Comparison of ENCODE assay signal across 25 cellular contexts in the genomic region with DNA sequence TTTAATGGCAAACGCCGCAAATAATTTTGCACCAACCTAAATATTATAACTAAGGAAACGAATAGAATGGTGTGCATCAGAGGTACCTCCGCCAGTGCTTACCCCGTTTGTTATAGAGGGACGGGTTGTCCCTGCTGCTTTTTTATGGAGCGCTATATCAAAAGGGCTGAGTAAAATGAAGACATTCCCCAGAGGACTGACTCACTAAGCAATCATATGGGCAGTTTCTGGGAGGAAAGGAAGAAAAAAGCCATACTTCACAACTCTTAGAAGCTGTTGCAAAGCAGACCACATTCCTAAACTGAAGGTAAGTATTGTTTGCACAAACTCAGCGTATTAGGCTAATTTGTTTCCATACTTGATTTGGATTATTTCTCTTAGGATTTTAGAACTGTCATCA. TPM values are rescaled to one million over a fixed set of nuclear protein-coding genes. Genes with fewer than 3 reads are reported as not detected.
DNase-seq lines count a peak whose midpoint lies in the region; ATAC-seq, FAIRE-seq and TF ChIP-seq lines count a peak whose summit lies in the region.
"Had no signal": no experiment of that assay in that cellular context is flagged by ENCODE, and none has a peak within 500 bp of the region (broad histone marks: within the 10 kb centered on the region; RNA-seq: fewer than 3 reads in every experiment).

No MANE protein-coding gene starts in this region.

- no peaks in the 10 kb centered on the region for H3K9me2 ChIP-seq in hepatocyte (replicated peaks; ENCODE audit: insufficient read depth)

- TF ChIP-seq EP300 in stomach (IDR thresholded peaks at IDR 0.05) = no peak

- H3K4me2 ChIP-seq in astrocyte (ENCODE audit: low read length) = no peak overlapping the region
- H3K4me2 ChIP-seq in hepatocyte = no peak overlapping the region

- H3K36me3 Mint-ChIP-seq in astrocyte (ENCODE audit: low read depth, unreplicated experiment) = no peaks in the 10 kb centered on the region
- H3K36me3 Mint-ChIP-seq: memory B cell had no signal

- peak overlapping the region; percentile 34 for H3K27ac Mint-ChIP-seq in astrocyte (ENCODE audit: unreplicated experiment)
- H3K27ac Mint-ChIP-seq: activated T-cell treated with anti-CD3 and anti-CD28 coated beads, Interleukin-2, amount 50 U/mL, for 24 hours; memory B cell; naive B cell had no signal

- TF ChIP-seq CTCF in astrocyte (IDR thresholded peaks at IDR 0.05; ENCODE audit: insufficient read depth, low read depth, low read length) = no peak
- no peak for TF ChIP-seq CTCF in hepatocyte (IDR thresholded peaks at IDR 0.05; ENCODE audit: poor library complexity)
- TF ChIP-seq CTCF in stomach (IDR thresholded peaks at IDR 0.05) = no peak

- no peak for FAIRE-seq in astrocyte (lab: Jason Lieb, UNC)
- FAIRE-seq: D721Med, H54 had no signal

- H3K9ac ChIP-seq in astrocyte (ENCODE audit: low read length) = no peak overlapping the region

- DNase-seq in A172 (ENCODE audit: low spot score) (peak; percentile 57), HT1080 (ENCODE audit: low read depth) (peak; percentile 54), astrocyte (ENCODE audit: low read depth) (peak; percentile 36), hepatocyte (ENCODE audit: low spot score) (peak; percentile 30), stomach (no peak)
- DNase-seq in stimulated activated CD4-positive, alpha-beta T cell treated with anti-CD3 and anti-CD28 coated beads, Interleukin-2, amount 100 ng/mL, for 48 hours = no peak
- DNase-seq: activated CD8-positive, alpha-beta memory T cell treated with anti-CD3 and anti-CD28 coated beads for 24 hours; activated T-cell treated with anti-CD3 and anti-CD28 coated beads, Interleukin-2, amount 50 U/mL, for 24 hours; adrenal gland; central memory CD4-positive, alpha-beta T cell; KBM-7; naive B cell; NCI-H187; NCI-H748 treated with DMSO at 0.1 percent for 48 hours; occipital lobe; stimulated activated CD4-positive, alpha-beta T cell treated with anti-CD3 and anti-CD28 coated beads, Interleukin-4, amount 100 ng/mL, for 4 hours; stimulated activated naive CD8-positive, alpha-beta T cell treated with anti-CD3 and anti-CD28 coated beads, Interleukin-15, amount 100 ng/mL, for 72 hours; transverse colon had no signal

- H3K79me2 ChIP-seq in astrocyte (ENCODE audit: insufficient read depth, low read length) (no peaks in the 10 kb centered on the region), hepatocyte (no peaks in the 10 kb centered on the region)

- H3K27me3 Mint-ChIP-seq in astrocyte (ENCODE audit: low read depth, unreplicated experiment) = peaks cover 12% of the 10 kb centered on the region

- H2AFZ ChIP-seq in astrocyte (ENCODE audit: low read depth, low read length) (no peak overlapping the region), hepatocyte (no peak overlapping the region)

- H3K9me3 ChIP-seq in astrocyte (ENCODE audit: insufficient read depth, low read depth, low read length) = no peaks in the 10 kb centered on the region
- H3K9me3 ChIP-seq in hepatocyte (ENCODE audit: low read depth) = no peaks in the 10 kb centered on the region
- H3K9me3 ChIP-seq in stomach = peaks cover 0 to 15% (median 4%) of the 10 kb centered on the region in 4 donors
- H3K9me3 ChIP-seq: adrenal gland, gastroesophageal sphincter, transverse colon had no signal

- H3K27ac ChIP-seq in astrocyte (ENCODE audit: low read depth, low read length) (no peak overlapping the region), hepatocyte (no peak overlapping the region), stomach (no peak overlapping the region)
- H3K27ac ChIP-seq: adrenal gland, C4-2B, gastroesophageal sphincter, transverse colon had no signal

- intact Hi-C loops in stomach (cut with DNase I; ENCODE audit: low total_unique reads) = no loop called here

- H3K4me3 ChIP-seq in astrocyte (ENCODE audit: insufficient read depth, low read depth, low read length) = no peak overlapping the region
- H3K4me3 ChIP-seq in hepatocyte = no peak overlapping the region
- H3K4me3 ChIP-seq in stomach = no peak overlapping the region
- H3K4me3 ChIP-seq: adrenal gland, gastroesophageal sphincter, transverse colon had no signal

- no peak overlapping the region for H3K4me3 Mint-ChIP-seq in astrocyte (ENCODE audit: unreplicated experiment)
- H3K4me3 Mint-ChIP-seq: activated T-cell treated with anti-CD3 and anti-CD28 coated beads, Interleukin-2, amount 50 U/mL, for 24 hours; memory B cell; naive B cell; stimulated activated naive CD8-positive, alpha-beta T cell treated with anti-CD3 and anti-CD28 coated beads, Interleukin-15, amount 100 ng/mL, for 72 hours had no signal

- H3K36me3 ChIP-seq in astrocyte (ENCODE audit: insufficient read depth, low read length) (no peaks in the 10 kb centered on the region), hepatocyte (replicated peaks; ENCODE audit: insufficient read depth, low read depth) (no peaks in the 10 kb centered on the region), stomach (no peaks in the 10 kb centered on the region)
- H3K36me3 ChIP-seq: adrenal gland, gastroesophageal sphincter, transverse colon had no signal

- no peaks in the 10 kb centered on the region for H4K20me1 ChIP-seq in astrocyte (ENCODE audit: insufficient read depth, low read length)
- H4K20me1 ChIP-seq in hepatocyte (ENCODE audit: insufficient read depth, poor library complexity, severe bottlenecking) = no peaks in the 10 kb centered on the region

- H3K27me3 ChIP-seq in astrocyte (ENCODE audit: insufficient read depth, low read length) (no peaks in the 10 kb centered on the region), hepatocyte (no peaks in the 10 kb centered on the region), stomach (peaks cover 0 to 19% (median 12%) of the 10 kb centered on the region in 3 donors)
- H3K27me3 ChIP-seq: adrenal gland had no signal

- peaks cover 11% of the 10 kb centered on the region for H3K9me3 Mint-ChIP-seq in astrocyte (ENCODE audit: unreplicated experiment)

- no peak for TF ChIP-seq POLR2A in stomach (IDR thresholded peaks at IDR 0.05)

- H3K4me1 ChIP-seq in astrocyte (ENCODE audit: insufficient read depth, low read length) = no peaks in the 10 kb centered on the region
- H3K4me1 ChIP-seq in hepatocyte (ENCODE audit: insufficient read depth) = no peaks in the 10 kb centered on the region
- H3K4me1 ChIP-seq in stomach = peaks cover 0 to 10% (median 8%) of the 10 kb centered on the region in 4 donors

- ATAC-seq in HG03442 (IDR thresholded peaks at IDR 0.05; ENCODE audit: unreplicated experiment) = no peak
- ATAC-seq in HG02623 (IDR thresholded peaks at IDR 0.05; ENCODE audit: unreplicated experiment) = no peak
- ATAC-seq: gastroesophageal sphincter had no signal

- 71% methylated on average over 8 of the region's 8 CpGs for WGBS in hepatocyte (ENCODE audit: low lambda C conversion rate, missing lambda C conversion rate)
- 77 to 83% (median 81%) methylated on average over 8 of the region's 8 CpGs for WGBS in stomach, 5 donors

- H3K4me1 Mint-ChIP-seq in astrocyte (ENCODE audit: low read depth, unreplicated experiment) = peaks cover 4% of the 10 kb centered on the region
- H3K4me1 Mint-ChIP-seq: memory B cell, naive B cell had no signal

RNA-seq across cellular contexts. Expression of gene ID2, which starts 12.9 kb away (rescaled TPM):
- total RNA-seq in A172 (2014; rRNA removed; shearing (Covaris generic)) = 63.8 and 98.8 TPM in 2 replicates
- 9.7 and 21.8 TPM in 2 replicates for total RNA-seq in HT1080 (2014; rRNA removed; shearing (Covaris generic))
- polyA plus RNA-seq in HT1080 (2015; cell fraction: cytosol; rRNA removed) = 13.4 and 27.6 TPM in 2 replicates
- 10.8 and 25.1 TPM in 2 replicates for polyA plus RNA-seq in HT1080 (2015; cell fraction: nucleus; rRNA removed)
- total RNA-seq in astrocyte = 7.7 and 13.6 TPM in 2 replicates
- total RNA-seq in hepatocyte = 910 and 1,089 TPM in 2 replicates
- 563 and 612 TPM in 2 replicates for polyA plus RNA-seq in hepatocyte
- total RNA-seq in stomach = 100 to 1,000 TPM in 4 of 5 donors, 10 to 100 TPM in 1; 89.8 to 255 (median 176) TPM
- 10 to 100 TPM; 40.6 to 67.2 (median 57.6) TPM for polyA plus RNA-seq in stomach

Comparison
In these comparisons a context has a peak if more than half of its experiments do, and no peak if none do; other contexts are left out.
1. DNase-seq: peak in A172 (single experiment), HT1080 (single experiment), astrocyte (single experiment) and hepatocyte (single experiment); none in stomach (single experiment) and stimulated activated CD4-positive, alpha-beta T cell treated with anti-CD3 and anti-CD28 coated beads, Interleukin-2, amount 100 ng/mL, for 48 hours (0 of 2).